In the genomic region with DNA sequence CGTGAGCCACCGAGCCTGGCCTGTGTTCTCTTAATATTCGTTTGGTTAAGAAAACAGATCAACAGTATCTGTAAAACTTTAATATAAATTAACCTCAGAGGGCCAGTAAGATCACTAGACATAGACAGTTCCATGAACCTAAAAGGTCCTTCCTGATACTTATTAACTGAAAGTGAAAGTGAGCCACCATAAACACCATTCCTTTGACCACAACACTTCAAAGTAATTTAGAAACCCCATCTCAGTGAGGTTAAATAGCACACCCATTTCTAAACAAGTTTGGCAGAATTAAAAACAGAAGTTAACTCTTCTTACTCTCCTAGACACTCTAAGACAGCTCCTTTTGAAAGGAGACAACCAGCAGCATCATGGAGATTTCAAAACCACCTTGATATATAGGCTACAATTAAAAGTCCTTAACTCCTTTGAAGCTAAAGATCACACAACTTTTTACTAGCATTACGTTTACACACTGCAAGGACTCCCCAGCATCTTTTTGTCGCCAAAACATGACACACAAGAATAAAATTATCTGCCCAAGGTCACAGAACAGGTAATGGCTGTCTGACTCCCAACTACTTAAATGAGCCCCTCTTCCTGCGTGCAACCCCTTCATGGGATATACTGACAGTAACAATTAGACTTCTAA, we compare ENCODE assay signal across 8 cellular contexts. TPM values are rescaled to one million over a fixed set of nuclear protein-coding genes. Genes with fewer than 3 reads are reported as not detected.
DNase-seq lines count a peak whose midpoint lies in the region; ATAC-seq and TF ChIP-seq lines count a peak whose summit lies in the region.

No MANE protein-coding gene starts in this region.

- peak overlapping the region; percentile 44 to 73 for H3K27ac ChIP-seq in liver (ENCODE audit: low read depth in 1 of 2, low read length in 2 of 2)
- peak overlapping the region in 1 of 2 donors; percentile 96 for H3K27ac ChIP-seq in uterus

- intact Hi-C loops in uterus (cut with DNase I; ENCODE audit: low total_unique reads), result no loop called here

- H3K9ac ChIP-seq in ES-I3 (ENCODE audit: low read depth, low read length) (peak overlapping the region; percentile 85; the same call in 1 of the 2 replicates), adipocyte (ENCODE audit: low read length) (peak overlapping the region; percentile 32), liver (ENCODE audit: low read depth in 1 of 2, low read length in 2 of 2) (peak overlapping the region; percentile 27 to 33)

- peak; percentile 27 for ATAC-seq in HG03432 (IDR thresholded peaks at IDR 0.05; ENCODE audit: unreplicated experiment)
- ATAC-seq in HG02970 (IDR thresholded peaks at IDR 0.05; ENCODE audit: low FRiP score, unreplicated experiment), result no peak
- ATAC-seq in HG02885 (IDR thresholded peaks at IDR 0.05; ENCODE audit: poor library complexity, unreplicated experiment), result no peak

- no peak for TF ChIP-seq CTCF in liver (IDR thresholded peaks at IDR 0.05; ENCODE audit: low read depth, low read length, missing input control)
- no peak for TF ChIP-seq CTCF in uterus (IDR thresholded peaks at IDR 0.05)

- WGBS in liver, result 17% methylated on average over 6 of the region's 6 CpGs

- H3K4me3 ChIP-seq in adipocyte (ENCODE audit: low read length) (peak overlapping the region; percentile 92), liver (ENCODE audit: low read depth in 1 of 3, low read length in 3 of 3) (peak overlapping the region; percentile 47 to 95 (median 57)), uterus (peak overlapping the region; percentile 81 to 98)

- H3K27me3 ChIP-seq in adipocyte (replicated peaks; ENCODE audit: control insufficient read depth, insufficient read depth, low read length) (no peaks in the 10 kb centered on the region), liver (ENCODE audit: control insufficient read depth in 4 of 4, insufficient read depth in 4 of 4, low read length in 3 of 4) (no peaks in the 10 kb centered on the region), uterus (no peaks in the 10 kb centered on the region)

- TF ChIP-seq RAD21 in liver (IDR thresholded peaks at IDR 0.05), result no peak

- no peaks in the 10 kb centered on the region for H3K9me3 ChIP-seq in ES-I3 (ENCODE audit: control insufficient read depth, insufficient read depth, low read length)
- no peaks in the 10 kb centered on the region for H3K9me3 ChIP-seq in adipocyte (ENCODE audit: control insufficient read depth, low read length)
- H3K9me3 ChIP-seq in liver (ENCODE audit: control insufficient read depth in 4 of 4, low read length in 3 of 4), result no peaks in the 10 kb centered on the region
- H3K9me3 ChIP-seq in uterus, result no peaks in the 10 kb centered on the region

- peak; percentile 26 for DNase-seq in adipocyte (ENCODE audit: low read depth)
- DNase-seq in uterus, result no peak
- DNase-seq in NCI-H146 (lab: John Stamatoyannopoulos, UW), result no peak

- H3K4me1 ChIP-seq in ES-I3 (ENCODE audit: insufficient read depth, low read length), result peaks cover 16% of the 10 kb centered on the region
- H3K4me1 ChIP-seq in adipocyte (ENCODE audit: control insufficient read depth, insufficient read depth, low read length), result peaks cover 20% of the 10 kb centered on the region
- peaks cover 0 to 19% (median 10%) of the 10 kb centered on the region in 4 donors for H3K4me1 ChIP-seq in liver (ENCODE audit: control insufficient read depth in 4 of 4, insufficient read depth in 4 of 4, low read length in 3 of 4)
- peaks cover 0 to 4% of the 10 kb centered on the region in 2 donors for H3K4me1 ChIP-seq in uterus

- H3K36me3 ChIP-seq in ES-I3 (ENCODE audit: insufficient read depth, low read length), result no peaks in the 10 kb centered on the region
- no peaks in the 10 kb centered on the region for H3K36me3 ChIP-seq in adipocyte (ENCODE audit: control insufficient read depth, insufficient read depth, low read length, severe bottlenecking)
- no peaks in the 10 kb centered on the region for H3K36me3 ChIP-seq in liver (ENCODE audit: control insufficient read depth in 4 of 4, insufficient read depth in 3 of 4, low read depth in 1 of 4, low read length in 3 of 4)
- no peaks in the 10 kb centered on the region for H3K36me3 ChIP-seq in uterus

- TF ChIP-seq POLR2A in uterus (IDR thresholded peaks at IDR 0.05), result no peak

TF ChIP-seq in liver, 16 proteins besides CTCF, POLR2A, EP300 and RAD21:
- TF ChIP-seq SP1 (IDR thresholded peaks at IDR 0.05), result no peak
- TF ChIP-seq RXRA (IDR thresholded peaks at IDR 0.05), result no peak
- TF ChIP-seq HNF4G (IDR thresholded peaks at IDR 0.05), result no peak
- peak; percentile 53 for TF ChIP-seq YY1 (IDR thresholded peaks at IDR 0.05)
- TF ChIP-seq NR2F2 (IDR thresholded peaks at IDR 0.05), result no peak

RNA-seq across cellular contexts. Expression of gene RNF19B, which starts 2.2 kb away (rescaled TPM):
- total RNA-seq in liver, result 1 to 10 TPM; 5.6 to 8.3 TPM
- polyA plus RNA-seq in liver, result 1 to 10 TPM; 2.2 to 4.4 TPM
- 10 to 100 TPM; 13.2 to 23.4 (median 17.4) TPM for total RNA-seq in uterus

Comparison
In these comparisons a context has a peak if more than half of its experiments do, and no peak if none do; other contexts are left out.
1. H3K9ac ChIP-seq: peak in every context shown above with its lines; median percentile 85 in ES-I3; 32 in adipocyte; 30 in liver.